ENCODE assay signal across 36 cellular contexts in the genomic region with DNA sequence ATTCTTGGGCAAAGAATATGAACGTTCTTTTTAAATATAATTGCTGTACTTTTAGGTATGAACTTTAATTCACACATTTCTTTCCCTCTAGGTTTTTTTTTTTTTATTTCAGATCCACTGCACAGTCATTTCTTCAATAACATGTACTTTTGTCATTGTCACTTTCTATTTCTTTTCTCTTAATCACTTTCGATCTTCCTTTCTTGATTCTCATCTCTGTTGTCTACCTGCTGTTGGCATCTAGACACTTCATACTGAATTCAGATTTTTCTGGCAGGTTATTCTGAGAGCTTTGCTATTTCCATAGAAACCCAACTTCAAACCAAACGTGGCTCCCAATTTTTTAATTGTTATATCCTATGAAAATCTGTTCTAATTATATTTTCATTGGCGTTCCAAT.
"Had no signal": no experiment of that assay in that cellular context is flagged by ENCODE, and none has a peak within 500 bp of the region (broad histone marks: within the 10 kb centered on the region; RNA-seq: fewer than 3 reads in every experiment).

No MANE protein-coding gene starts in this region.

- FAIRE-seq: colon, TTC549 had no signal

- ATAC-seq: activated CD8-positive, alpha-beta T cell treated with anti-CD3 and anti-CD28 coated beads for 36 hours; activated naive CD8-positive, alpha-beta T cell treated with anti-CD3 and anti-CD28 coated beads, Interleukin-2, amount 50 U/mL, for 24 hours; body of pancreas had no signal

- H3K4me1 ChIP-seq: body of pancreas, breast epithelium had no signal

- H3K36me3 ChIP-seq: ascending aorta, brain microvascular endothelial cell, breast epithelium had no signal

- H3K9me3 ChIP-seq: body of pancreas, breast epithelium had no signal

- H3K4me3 ChIP-seq: ascending aorta, body of pancreas, breast epithelium had no signal

- H3K4me3 Mint-ChIP-seq: activated B cell treated with CpG ODN at 0.5 μM for 24 hours; activated CD4-positive, alpha-beta memory T cell treated with anti-CD3 and anti-CD28 coated beads for 36 hours; activated CD4-positive, alpha-beta T cell treated with anti-CD3 and anti-CD28 coated beads, Interleukin-2, amount 10 ng/mL, durations not matched to agents 24 days and 14 days; activated CD8-positive, alpha-beta T cell treated with anti-CD3 and anti-CD28 coated beads for 36 hours; activated naive CD4-positive, alpha-beta T cell treated with anti-CD3 and anti-CD28 coated beads, Interleukin-2, amount 10 ng/mL, durations not matched to agents 7 days and 5 days; activated naive CD4-positive, alpha-beta T cell treated with anti-CD3 and anti-CD28 coated beads, Interleukin-2, amount 50 U/mL, for 24 hours; activated naive CD8-positive, alpha-beta T cell; activated naive CD8-positive, alpha-beta T cell treated with anti-CD3 and anti-CD28 coated beads, Interleukin-2, amount 10 ng/mL, durations not matched to agents 7 days and 5 days; activated naive CD8-positive, alpha-beta T cell treated with anti-CD3 and anti-CD28 coated beads, Interleukin-2, amount 50 U/mL, for 24 hours; activated T-cell treated with anti-CD3 and anti-CD28 coated beads, Interleukin-2, amount 50 U/mL, for 4 hours; activated T-cell treated with anti-CD3 and anti-CD28 coated beads, Interleukin-2, amount 50 U/mL, for 72 hours; activated T-helper 1 cell treated with anti-CD3 and anti-CD28 coated beads, Interleukin-12 subunit alpha, Interleukin-12 subunit beta, Interleukin-2, Interleukin-4 antibody, amounts not matched to agents 30 ng/mL and 10 ng/mL and 1 ng/mL, durations not matched to agents 14 hours and 24 hours and 36 hours; T-helper 1 cell treated with Interleukin-12 subunit alpha and Interleukin-12 subunit beta and Interleukin-4 antibody, amounts not matched to agents 30 μg/mL and 1 μg/mL, for 36 hours; T-helper 2 cell treated with Interferon-gamma antibody and Interleukin-4, amounts not matched to agents 5 μg/mL and 100 μg/mL, for 36 hours had no signal

- H3K27ac Mint-ChIP-seq: activated B cell treated with CpG ODN at 0.5 μM for 24 hours; activated CD4-positive, alpha-beta memory T cell treated with anti-CD3 and anti-CD28 coated beads for 36 hours; activated CD4-positive, alpha-beta T cell treated with anti-CD3 and anti-CD28 coated beads, Interleukin-2, amount 10 ng/mL, durations not matched to agents 24 days and 14 days; activated CD8-positive, alpha-beta T cell treated with anti-CD3 and anti-CD28 coated beads for 36 hours; activated naive CD4-positive, alpha-beta T cell treated with anti-CD3 and anti-CD28 coated beads, Interleukin-2, amount 10 ng/mL, durations not matched to agents 7 days and 5 days; activated naive CD4-positive, alpha-beta T cell treated with anti-CD3 and anti-CD28 coated beads, Interleukin-2, amount 50 U/mL, for 24 hours; activated naive CD8-positive, alpha-beta T cell; activated naive CD8-positive, alpha-beta T cell treated with anti-CD3 and anti-CD28 coated beads, Interleukin-2, amount 10 ng/mL, durations not matched to agents 7 days and 5 days; activated naive CD8-positive, alpha-beta T cell treated with anti-CD3 and anti-CD28 coated beads, Interleukin-2, amount 50 U/mL, for 24 hours; activated T-cell treated with anti-CD3 and anti-CD28 coated beads, Interleukin-2, amount 50 U/mL, for 72 hours; activated T-helper 1 cell treated with anti-CD3 and anti-CD28 coated beads, Interleukin-12 subunit alpha, Interleukin-12 subunit beta, Interleukin-2, Interleukin-4 antibody, amounts not matched to agents 30 ng/mL and 10 ng/mL and 1 ng/mL, durations not matched to agents 14 hours and 24 hours and 36 hours; activated T-helper 2 cell treated with anti-CD3 and anti-CD28 coated beads, Interferon-gamma antibody, Interleukin-2, Interleukin-4, amounts not matched to agents 10 μg/mL and 5 μg/mL and 100 μg/mL, durations not matched to agents 14 hours and 24 hours and 36 hours; T-helper 1 cell treated with Interleukin-12 subunit alpha and Interleukin-12 subunit beta and Interleukin-4 antibody, amounts not matched to agents 30 μg/mL and 1 μg/mL, for 36 hours; T-helper 2 cell treated with Interferon-gamma antibody and Interleukin-4, amounts not matched to agents 5 μg/mL and 100 μg/mL, for 36 hours had no signal

- H3K4me1 Mint-ChIP-seq: activated B cell treated with CpG ODN at 0.5 μM for 24 hours; activated naive CD4-positive, alpha-beta T cell treated with anti-CD3 and anti-CD28 coated beads, Interleukin-2, amount 10 ng/mL, durations not matched to agents 7 days and 5 days had no signal

- DNase-seq: activated B cell treated with CpG ODN at 0.5 μM for 24 hours; activated CD4-positive, alpha-beta memory T cell treated with anti-CD3 and anti-CD28 coated beads for 36 hours; activated CD4-positive, alpha-beta T cell treated with anti-CD3 and anti-CD28 coated beads for 4 hours; activated CD4-positive, alpha-beta T cell treated with anti-CD3 and anti-CD28 coated beads, Interleukin-2, amount 10 ng/mL, durations not matched to agents 24 days and 14 days; activated CD4-positive, alpha-beta T cell treated with anti-CD3 and anti-CD28 coated beads, Interleukin-2, amount 50 U/mL, for 1 hour; activated CD4-positive, alpha-beta T cell treated with anti-CD3 and anti-CD28 coated beads, Interleukin-2, amount 50 U/mL, for 4 hours; activated CD4-positive, CD25-positive, alpha-beta regulatory T cell treated with anti-CD3 and anti-CD28 coated beads, Interleukin-2, amount 50 U/mL, for 72 hours; activated CD8-positive, alpha-beta memory T cell treated with anti-CD3 and anti-CD28 coated beads, Interleukin-2, amount 50 U/mL, for 4 hours; activated CD8-positive, alpha-beta T cell treated with anti-CD3 and anti-CD28 coated beads for 36 hours; activated effector memory CD4-positive, alpha-beta T cell treated with Interleukin-2 at 50 U/mL for 16 hours; activated gamma-delta T cell; activated naive CD4-positive, alpha-beta T cell treated with anti-CD3 and anti-CD28 coated beads, Interleukin-2, amount 10 ng/mL, durations not matched to agents 7 days and 5 days; activated naive CD4-positive, alpha-beta T cell treated with Interleukin-2 at 50 U/mL for 16 hours; activated naive CD8-positive, alpha-beta T cell treated with anti-CD3 and anti-CD28 coated beads, Interleukin-2, amount 10 ng/mL, durations not matched to agents 7 days and 5 days; activated naive CD8-positive, alpha-beta T cell treated with anti-CD3 and anti-CD28 coated beads, Interleukin-2, amount 50 U/mL, for 24 hours; activated T-cell treated with anti-CD3 and anti-CD28 coated beads for 4 hours; activated T-cell treated with anti-CD3 and anti-CD28 coated beads, Interleukin-2, amount 50 U/mL, for 1 hour; activated T-cell treated with anti-CD3 and anti-CD28 coated beads, Interleukin-2, amount 50 U/mL, for 4 hours; activated T-cell treated with anti-CD3 and anti-CD28 coated beads, Interleukin-2, amount 50 U/mL, for 72 hours; amygdala; anterior cingulate cortex; body of pancreas; brain microvascular endothelial cell; central memory CD4-positive, alpha-beta T cell; T-helper 9 cell had no signal

- H3K27ac ChIP-seq: ascending aorta, body of pancreas, brain microvascular endothelial cell, VCaP had no signal

- H3K27me3 ChIP-seq: ascending aorta, body of pancreas, brain microvascular endothelial cell, breast epithelium had no signal

- H3K27me3 Mint-ChIP-seq: activated B cell treated with CpG ODN at 0.5 μM for 24 hours; activated CD4-positive, alpha-beta memory T cell treated with anti-CD3 and anti-CD28 coated beads for 36 hours; activated CD4-positive, alpha-beta T cell treated with anti-CD3 and anti-CD28 coated beads, Interleukin-2, amount 10 ng/mL, durations not matched to agents 24 days and 14 days; activated CD8-positive, alpha-beta T cell treated with anti-CD3 and anti-CD28 coated beads for 36 hours; activated naive CD4-positive, alpha-beta T cell treated with anti-CD3 and anti-CD28 coated beads, Interleukin-2, amount 50 U/mL, for 24 hours; activated naive CD8-positive, alpha-beta T cell; activated naive CD8-positive, alpha-beta T cell treated with anti-CD3 and anti-CD28 coated beads, Interleukin-2, amount 10 ng/mL, durations not matched to agents 7 days and 5 days; activated naive CD8-positive, alpha-beta T cell treated with anti-CD3 and anti-CD28 coated beads, Interleukin-2, amount 50 U/mL, for 24 hours had no signal
